8 cellular contexts compared by ENCODE assay signal in the genomic region with DNA sequence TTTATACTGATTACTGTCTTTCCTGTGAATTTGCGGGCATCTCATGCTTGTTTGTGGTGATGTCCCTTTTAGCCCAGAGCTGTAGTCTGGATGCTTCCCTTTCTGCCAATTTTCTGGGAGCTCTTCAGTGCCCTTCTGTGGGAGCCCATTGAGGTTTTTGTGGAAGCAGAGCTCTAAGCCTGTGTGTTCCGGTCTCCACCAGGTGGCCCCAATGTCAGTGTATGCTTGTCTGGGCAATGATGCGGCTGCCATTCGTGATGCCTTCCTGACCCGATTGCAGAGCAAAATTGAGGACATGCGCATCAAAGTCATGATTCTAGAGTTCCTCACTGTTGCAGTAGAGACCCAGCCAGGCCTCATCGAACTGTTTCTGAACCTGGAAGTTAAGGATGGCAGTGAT. TPM values are rescaled to one million over a fixed set of nuclear protein-coding genes. Genes with fewer than 3 reads are reported as not detected.
DNase-seq lines count a peak whose midpoint lies in the region; ATAC-seq and TF ChIP-seq lines count a peak whose summit lies in the region.

No MANE protein-coding gene starts in this region.

- DNase-seq in Ammon's horn (ENCODE audit: low spot score) (peak; percentile 82), cerebellar cortex (ENCODE audit: low spot score) (peak; percentile 83), right lobe of liver (no peak), DMS153 (lab: John Stamatoyannopoulos, UW) (no peak)
- no peak for DNase-seq in stimulated activated CD4-positive, alpha-beta T cell treated with anti-CD3 and anti-CD28 coated beads, Interleukin-4, amount 100 ng/mL, for 24 hours

- H4K20me1 ChIP-seq in Loucy (ENCODE audit: insufficient read depth, low read length, poor library complexity, severe bottlenecking), result no peaks in the 10 kb centered on the region

- TF ChIP-seq CTCF in Loucy (conservative IDR thresholded peaks at IDR 0.05; ENCODE audit: low read length), result peak; percentile 24; the same call in 1 of the 2 replicates
- peak in 2 of 4 donors; percentile 15 to 19 for TF ChIP-seq CTCF in right lobe of liver (IDR thresholded peaks at IDR 0.05)

- H3K4me1 ChIP-seq in Loucy (ENCODE audit: insufficient read depth, low read length, poor library complexity, severe bottlenecking) (no peaks in the 10 kb centered on the region), right lobe of liver (no peaks in the 10 kb centered on the region)

- peaks cover 54% of the 10 kb centered on the region; the same call in 1 of the 2 replicates for H3K36me3 ChIP-seq in Loucy (ENCODE audit: insufficient read depth, low read length)
- peaks cover 0 to 75% (median 38%) of the 10 kb centered on the region in 4 donors for H3K36me3 ChIP-seq in right lobe of liver

- H3F3A ChIP-seq in Loucy (ENCODE audit: low read depth), result no peaks in the 10 kb centered on the region

- intact Hi-C loops in right lobe of liver (cut with DNase I), result no loop called here

- H3K27ac ChIP-seq in right lobe of liver, result no peak overlapping the region

- H3K9me2 ChIP-seq in Loucy (replicated peaks; ENCODE audit: low read depth, low read length), result no peaks in the 10 kb centered on the region

- H3K9ac ChIP-seq in Loucy (ENCODE audit: low read depth, low read length, poor library complexity, severe bottlenecking), result no peak overlapping the region

- peak; percentile 24 to 54 (median 44) for ATAC-seq in right lobe of liver
- no peak for ATAC-seq in HG03175 (IDR thresholded peaks at IDR 0.05; ENCODE audit: unreplicated experiment)
- no peak for ATAC-seq in HG03280 (IDR thresholded peaks at IDR 0.05; ENCODE audit: unreplicated experiment)

- no peak for TF ChIP-seq POLR2A in right lobe of liver (IDR thresholded peaks at IDR 0.05)

- H3K27me3 ChIP-seq in Loucy (ENCODE audit: insufficient read depth, low read length, poor library complexity, severe bottlenecking) (no peaks in the 10 kb centered on the region), right lobe of liver (no peaks in the 10 kb centered on the region)

- H2AFZ ChIP-seq in Loucy (ENCODE audit: low read length), result no peak overlapping the region

- H3K79me2 ChIP-seq in Loucy (ENCODE audit: insufficient read depth, low read length), result no peaks in the 10 kb centered on the region

- no peaks in the 10 kb centered on the region for H3K9me3 ChIP-seq in Loucy (ENCODE audit: insufficient read depth, low read depth, low read length)
- H3K9me3 ChIP-seq in right lobe of liver, result no peaks in the 10 kb centered on the region

- 78% methylated on average over 7 of the region's 7 CpGs for WGBS in right lobe of liver (ENCODE audit: insufficient coverage, low coverage, low lambda C conversion rate, missing lambda C conversion rate)

- H3K4me3 ChIP-seq in Loucy (ENCODE audit: low read length, poor library complexity, severe bottlenecking), result no peak overlapping the region
- H3K4me3 ChIP-seq in right lobe of liver, result no peak overlapping the region

- H3K4me2 ChIP-seq in Loucy (ENCODE audit: low read depth, low read length, poor library complexity, severe bottlenecking), result no peak overlapping the region

RNA-seq across cellular contexts. Expression of gene SH3GLB2, which starts 35.1 kb away (rescaled TPM):
- 10 to 100 TPM; 23.7 to 28.3 (median 24.7) TPM for total RNA-seq in right lobe of liver

RNA-seq across cellular contexts. Expression of gene MIGA2, which starts 43.4 kb away (rescaled TPM):
- total RNA-seq in right lobe of liver, result 10 to 100 TPM in 4 of 6 experiments, 1 to 10 TPM in 2; 9.1 to 16.4 (median 10.8) TPM

RNA-seq across cellular contexts. Expression of gene NUP188, which starts 45.5 kb away (rescaled TPM):
- total RNA-seq in right lobe of liver, result 10 to 100 TPM; 10.5 to 18.7 (median 15.6) TPM

RNA-seq across cellular contexts. Expression of gene DOLK, which starts 45.6 kb away (rescaled TPM):
- total RNA-seq in right lobe of liver, result 10 to 100 TPM in 2 of 6 experiments, 1 to 10 TPM in 4; 6.6 to 17.3 (median 8.4) TPM

Comparison
In these comparisons a context has a peak if more than half of its experiments do, and no peak if none do; other contexts are left out.
1. DNase-seq: peak in Ammon's horn (single experiment) and cerebellar cortex (single experiment); none in right lobe of liver (0 of 3), DMS153 (single experiment) and stimulated activated CD4-positive, alpha-beta T cell treated with anti-CD3 and anti-CD28 coated beads, Interleukin-4, amount 100 ng/mL, for 24 hours (single experiment).
2. ATAC-seq: peak in right lobe of liver (4 of 4); none in HG03175 (single experiment) and HG03280 (single experiment).